ENCODE assay signal across 8 cellular contexts in genomic region chr19:31351212-31352193, GRCh38. TPM values are rescaled to one million over a fixed set of nuclear protein-coding genes. Genes with fewer than 3 reads are reported as not detected.
DNase-seq lines count a peak whose midpoint lies in the region; ATAC-seq and TF ChIP-seq lines count a peak whose summit lies in the region.

No MANE protein-coding gene starts in this region.

- TF ChIP-seq CTCF in brain (conservative IDR thresholded peaks at IDR 0.05), result no peak
- TF ChIP-seq CTCF in kidney epithelial cell (IDR thresholded peaks at IDR 0.05; ENCODE audit: insufficient read depth, low read length, poor library complexity, severe bottlenecking), result no peak
- TF ChIP-seq CTCF in stomach (IDR thresholded peaks at IDR 0.05), result no peak

- 4 to 7% (median 6%) methylated on average over 38 to 99 of the region's 99 CpGs for WGBS in stomach, 5 donors

- no peaks in the 10 kb centered on the region for H3K27me3 ChIP-seq in ACC112 (ENCODE audit: insufficient read depth, low read length)
- H3K27me3 ChIP-seq in kidney epithelial cell (ENCODE audit: control insufficient read depth, insufficient read depth, low read length), result peaks cover 59% of the 10 kb centered on the region
- peaks cover 0 to 93% (median 73%) of the 10 kb centered on the region in 3 donors for H3K27me3 ChIP-seq in stomach

- H3K27me3 Mint-ChIP-seq in brain, result peaks cover 77% of the 10 kb centered on the region

- H3K36me3 ChIP-seq in ACC112 (ENCODE audit: insufficient read depth, low read length), result no peaks in the 10 kb centered on the region
- H3K36me3 ChIP-seq in kidney epithelial cell (ENCODE audit: control insufficient read depth, insufficient read depth, low read length), result no peaks in the 10 kb centered on the region
- H3K36me3 ChIP-seq in stomach, result no peaks in the 10 kb centered on the region

- ATAC-seq in HG02884 (IDR thresholded peaks at IDR 0.05; ENCODE audit: unreplicated experiment), result no peak

- peaks cover 22% of the 10 kb centered on the region for H3K79me2 ChIP-seq in ACC112 (ENCODE audit: control insufficient read depth, insufficient read depth, low read length, unreplicated experiment)

- peak overlapping the region; percentile 90 to 98 (median 94) for H3K4me3 Mint-ChIP-seq in brain

- peak overlapping the region; percentile 29 for H2AFZ ChIP-seq in ACC112 (ENCODE audit: low read length, unreplicated experiment)

- TF ChIP-seq POLR2A in stomach (IDR thresholded peaks at IDR 0.05), result no peak

- TF ChIP-seq EP300 in stomach (IDR thresholded peaks at IDR 0.05), result no peak

- H3K27ac ChIP-seq in ACC112 (ENCODE audit: low read depth, low read length), result peak overlapping the region; percentile 16; the same call in 1 of the 2 replicates
- peak overlapping the region; percentile 16 to 93 (median 83) for H3K27ac ChIP-seq in stomach

- H3K27ac Mint-ChIP-seq in brain, result peak overlapping the region; percentile 72 to 89 (median 84)

- H3K9me3 ChIP-seq in stomach, result no peaks in the 10 kb centered on the region

- peaks cover 67% of the 10 kb centered on the region for H3K4me1 Mint-ChIP-seq in brain

- H3K9me3 Mint-ChIP-seq in brain, result peaks cover 0 to 4% (median 0%) of the 10 kb centered on the region in 5 experiments

- no peaks in the 10 kb centered on the region for H3K36me3 Mint-ChIP-seq in brain

- peaks cover 8% of the 10 kb centered on the region for H3K4me1 ChIP-seq in ACC112 (ENCODE audit: control insufficient read depth, insufficient read depth, low read length, unreplicated experiment)
- peaks cover 22 to 63% (median 44%) of the 10 kb centered on the region in 4 donors for H3K4me1 ChIP-seq in stomach

- H3K4me3 ChIP-seq in ACC112 (ENCODE audit: low read depth, low read length), result peak overlapping the region; percentile 80
- H3K4me3 ChIP-seq in kidney epithelial cell (ENCODE audit: low read depth, low read length), result peak overlapping the region; percentile 65
- H3K4me3 ChIP-seq in stomach, result peak overlapping the region; percentile 75 to 91 (median 82)

- DNase-seq in HK-2 (ENCODE audit: unreplicated experiment) (peak; percentile 41), kidney epithelial cell (ENCODE audit: low read depth) (no peak), stomach (no peak), DMS79 treated with DMSO at 0.1 percent for 48 hours (lab: John Stamatoyannopoulos, UW) (no peak), NCI-H1092 (lab: John Stamatoyannopoulos, UW) (no peak)

- intact Hi-C loops in stomach (cut with DNase I; ENCODE audit: low total_unique reads), result no loop called here

RNA-seq across cellular contexts. Expression of gene TSHZ3, which starts 2.3 kb away (rescaled TPM):
- polyA plus RNA-seq in brain (ENCODE audit: insufficient read depth, low read depth, low replicate concordance) (17.6 TPM), stomach (1 to 10 TPM; 3.3 to 5.8 (median 3.7) TPM)
- total RNA-seq in kidney epithelial cell (1.8 and 2.4 TPM in 2 replicates), stomach (10 to 100 TPM in 1 of 5 donors, 1 to 10 TPM in 3, under 1 TPM in 1; 0.87 to 14.3 (median 6.4) TPM)
